ENCODE assay signal across 1 cellular context in the genomic region with DNA sequence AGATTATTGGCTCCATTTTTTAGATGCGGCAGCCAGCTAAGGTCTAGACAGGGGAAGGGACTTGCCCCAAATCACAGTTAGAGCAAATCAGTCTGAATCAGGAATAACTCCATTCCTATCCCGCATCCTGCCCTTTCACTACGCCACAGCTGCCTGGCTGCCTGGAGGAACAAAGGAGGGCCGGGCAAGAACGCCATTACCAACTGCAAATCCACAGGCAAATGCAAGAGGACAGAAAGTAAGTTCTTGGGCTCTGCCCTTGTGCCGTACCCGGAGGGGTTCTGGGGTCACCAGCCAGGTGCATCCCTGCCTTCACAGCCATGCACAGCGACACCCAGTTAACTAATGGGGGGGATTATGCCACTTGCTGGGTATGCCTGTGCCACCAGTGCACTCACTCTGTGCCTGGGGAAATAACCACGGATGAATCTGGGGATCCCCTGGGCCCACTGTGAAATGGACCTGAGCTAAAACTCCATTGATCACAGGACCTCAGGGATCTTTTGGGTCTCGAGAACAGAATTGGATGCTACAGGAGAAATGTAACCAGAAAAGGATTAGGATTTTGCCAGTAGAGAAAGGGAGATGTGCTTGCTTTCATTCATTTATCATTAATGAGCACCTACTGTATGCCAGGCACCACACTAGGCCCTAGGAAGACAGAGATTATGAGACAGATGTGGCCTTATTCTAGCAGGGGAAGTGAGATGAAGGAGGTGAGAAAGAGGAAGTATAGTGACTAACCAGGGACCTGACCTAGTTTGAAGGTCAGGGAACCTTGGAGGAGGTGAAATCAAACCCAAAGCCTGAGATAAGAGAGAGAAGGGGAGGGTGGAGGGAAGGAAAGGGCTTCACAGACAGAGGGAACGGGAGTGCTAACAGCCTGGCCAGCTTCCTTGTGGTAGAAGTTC.
TF ChIP-seq lines count a peak whose summit lies in the region.

No MANE protein-coding gene starts in this region.

TF ChIP-seq in GM23338, 12 proteins besides CTCF, POLR2A, EP300 and RAD21 (continued from another document):
- TF ChIP-seq, protein P1, sequence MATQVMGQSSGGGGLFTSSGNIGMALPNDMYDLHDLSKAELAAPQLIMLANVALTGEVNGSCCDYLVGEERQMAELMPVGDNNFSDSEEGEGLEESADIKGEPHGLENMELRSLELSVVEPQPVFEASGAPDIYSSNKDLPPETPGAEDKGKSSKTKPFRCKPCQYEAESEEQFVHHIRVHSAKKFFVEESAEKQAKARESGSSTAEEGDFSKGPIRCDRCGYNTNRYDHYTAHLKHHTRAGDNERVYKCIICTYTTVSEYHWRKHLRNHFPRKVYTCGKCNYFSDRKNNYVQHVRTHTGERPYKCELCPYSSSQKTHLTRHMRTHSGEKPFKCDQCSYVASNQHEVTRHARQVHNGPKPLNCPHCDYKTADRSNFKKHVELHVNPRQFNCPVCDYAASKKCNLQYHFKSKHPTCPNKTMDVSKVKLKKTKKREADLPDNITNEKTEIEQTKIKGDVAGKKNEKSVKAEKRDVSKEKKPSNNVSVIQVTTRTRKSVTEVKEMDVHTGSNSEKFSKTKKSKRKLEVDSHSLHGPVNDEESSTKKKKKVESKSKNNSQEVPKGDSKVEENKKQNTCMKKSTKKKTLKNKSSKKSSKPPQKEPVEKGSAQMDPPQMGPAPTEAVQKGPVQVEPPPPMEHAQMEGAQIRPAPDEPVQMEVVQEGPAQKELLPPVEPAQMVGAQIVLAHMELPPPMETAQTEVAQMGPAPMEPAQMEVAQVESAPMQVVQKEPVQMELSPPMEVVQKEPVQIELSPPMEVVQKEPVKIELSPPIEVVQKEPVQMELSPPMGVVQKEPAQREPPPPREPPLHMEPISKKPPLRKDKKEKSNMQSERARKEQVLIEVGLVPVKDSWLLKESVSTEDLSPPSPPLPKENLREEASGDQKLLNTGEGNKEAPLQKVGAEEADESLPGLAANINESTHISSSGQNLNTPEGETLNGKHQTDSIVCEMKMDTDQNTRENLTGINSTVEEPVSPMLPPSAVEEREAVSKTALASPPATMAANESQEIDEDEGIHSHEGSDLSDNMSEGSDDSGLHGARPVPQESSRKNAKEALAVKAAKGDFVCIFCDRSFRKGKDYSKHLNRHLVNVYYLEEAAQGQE (IDR thresholded peaks at IDR 0.05; ENCODE audit: unreplicated experiment) = no peak
- TF ChIP-seq CREB1 (CRISPR knock-in tag; IDR thresholded peaks at IDR 0.05; ENCODE audit: low read depth) = no peak
- TF ChIP-seq, protein P2, sequence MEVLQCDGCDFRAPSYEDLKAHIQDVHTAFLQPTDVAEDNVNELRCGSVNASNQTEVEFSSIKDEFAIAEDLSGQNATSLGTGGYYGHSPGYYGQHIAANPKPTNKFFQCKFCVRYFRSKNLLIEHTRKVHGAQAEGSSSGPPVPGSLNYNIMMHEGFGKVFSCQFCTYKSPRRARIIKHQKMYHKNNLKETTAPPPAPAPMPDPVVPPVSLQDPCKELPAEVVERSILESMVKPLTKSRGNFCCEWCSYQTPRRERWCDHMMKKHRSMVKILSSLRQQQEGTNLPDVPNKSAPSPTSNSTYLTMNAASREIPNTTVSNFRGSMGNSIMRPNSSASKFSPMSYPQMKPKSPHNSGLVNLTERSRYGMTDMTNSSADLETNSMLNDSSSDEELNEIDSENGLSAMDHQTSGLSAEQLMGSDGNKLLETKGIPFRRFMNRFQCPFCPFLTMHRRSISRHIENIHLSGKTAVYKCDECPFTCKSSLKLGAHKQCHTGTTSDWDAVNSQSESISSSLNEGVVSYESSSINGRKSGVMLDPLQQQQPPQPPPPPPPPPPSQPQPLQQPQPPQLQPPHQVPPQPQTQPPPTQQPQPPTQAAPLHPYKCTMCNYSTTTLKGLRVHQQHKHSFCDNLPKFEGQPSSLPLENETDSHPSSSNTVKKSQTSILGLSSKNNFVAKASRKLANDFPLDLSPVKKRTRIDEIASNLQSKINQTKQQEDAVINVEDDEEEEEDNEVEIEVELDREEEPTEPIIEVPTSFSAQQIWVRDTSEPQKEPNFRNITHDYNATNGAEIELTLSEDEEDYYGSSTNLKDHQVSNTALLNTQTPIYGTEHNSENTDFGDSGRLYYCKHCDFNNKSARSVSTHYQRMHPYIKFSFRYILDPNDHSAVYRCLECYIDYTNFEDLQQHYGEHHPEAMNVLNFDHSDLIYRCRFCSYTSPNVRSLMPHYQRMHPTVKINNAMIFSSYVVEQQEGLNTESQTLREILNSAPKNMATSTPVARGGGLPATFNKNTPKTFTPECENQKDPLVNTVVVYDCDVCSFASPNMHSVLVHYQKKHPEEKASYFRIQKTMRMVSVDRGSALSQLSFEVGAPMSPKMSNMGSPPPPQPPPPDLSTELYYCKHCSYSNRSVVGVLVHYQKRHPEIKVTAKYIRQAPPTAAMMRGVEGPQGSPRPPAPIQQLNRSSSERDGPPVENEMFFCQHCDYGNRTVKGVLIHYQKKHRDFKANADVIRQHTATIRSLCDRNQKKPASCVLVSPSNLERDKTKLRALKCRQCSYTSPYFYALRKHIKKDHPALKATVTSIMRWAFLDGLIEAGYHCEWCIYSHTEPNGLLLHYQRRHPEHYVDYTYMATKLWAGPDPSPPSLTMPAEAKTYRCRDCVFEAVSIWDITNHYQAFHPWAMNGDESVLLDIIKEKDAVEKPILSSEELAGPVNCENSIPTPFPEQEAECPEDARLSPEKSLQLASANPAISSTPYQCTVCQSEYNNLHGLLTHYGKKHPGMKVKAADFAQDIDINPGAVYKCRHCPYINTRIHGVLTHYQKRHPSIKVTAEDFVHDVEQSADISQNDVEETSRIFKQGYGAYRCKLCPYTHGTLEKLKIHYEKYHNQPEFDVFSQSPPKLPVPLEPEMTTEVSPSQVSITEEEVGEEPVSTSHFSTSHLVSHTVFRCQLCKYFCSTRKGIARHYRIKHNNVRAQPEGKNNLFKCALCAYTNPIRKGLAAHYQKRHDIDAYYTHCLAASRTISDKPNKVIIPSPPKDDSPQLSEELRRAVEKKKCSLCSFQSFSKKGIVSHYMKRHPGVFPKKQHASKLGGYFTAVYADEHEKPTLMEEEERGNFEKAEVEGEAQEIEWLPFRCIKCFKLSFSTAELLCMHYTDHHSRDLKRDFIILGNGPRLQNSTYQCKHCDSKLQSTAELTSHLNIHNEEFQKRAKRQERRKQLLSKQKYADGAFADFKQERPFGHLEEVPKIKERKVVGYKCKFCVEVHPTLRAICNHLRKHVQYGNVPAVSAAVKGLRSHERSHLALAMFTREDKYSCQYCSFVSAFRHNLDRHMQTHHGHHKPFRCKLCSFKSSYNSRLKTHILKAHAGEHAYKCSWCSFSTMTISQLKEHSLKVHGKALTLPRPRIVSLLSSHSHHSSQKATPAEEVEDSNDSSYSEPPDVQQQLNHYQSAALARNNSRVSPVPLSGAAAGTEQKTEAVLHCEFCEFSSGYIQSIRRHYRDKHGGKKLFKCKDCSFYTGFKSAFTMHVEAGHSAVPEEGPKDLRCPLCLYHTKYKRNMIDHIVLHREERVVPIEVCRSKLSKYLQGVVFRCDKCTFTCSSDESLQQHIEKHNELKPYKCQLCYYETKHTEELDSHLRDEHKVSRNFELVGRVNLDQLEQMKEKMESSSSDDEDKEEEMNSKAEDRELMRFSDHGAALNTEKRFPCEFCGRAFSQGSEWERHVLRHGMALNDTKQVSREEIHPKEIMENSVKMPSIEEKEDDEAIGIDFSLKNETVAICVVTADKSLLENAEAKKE (CRISPR knock-in tag; IDR thresholded peaks at IDR 0.05) = no peak
- TF ChIP-seq JUNB (IDR thresholded peaks at IDR 0.05; ENCODE audit: unreplicated experiment) = no peak
- TF ChIP-seq POLR2AphosphoS5 (IDR thresholded peaks at IDR 0.05; ENCODE audit: low read depth) = no peak
- no peak for TF ChIP-seq EZH2phosphoT487 (IDR thresholded peaks at IDR 0.05; ENCODE audit: unreplicated experiment)
- TF ChIP-seq ZNF114 (CRISPR knock-in tag; IDR thresholded peaks at IDR 0.05) = no peak
- no peak for TF ChIP-seq NANOG (IDR thresholded peaks at IDR 0.05; ENCODE audit: borderline replicate concordance)
TF ChIP-seq in GM23338: peak in this region for 0.
